ENCODE assay signal across 8 cellular contexts in genomic region chr1:231422798-231423309, GRCh38. TPM values are rescaled to one million over a fixed set of nuclear protein-coding genes. Genes with fewer than 3 reads are reported as not detected.
A peak's percentile ranks its signal among the peaks of the same experiment; 100 is the strongest.
DNase-seq lines count a peak whose midpoint lies in the region; ATAC-seq, FAIRE-seq and TF ChIP-seq lines count a peak whose summit lies in the region.

No MANE protein-coding gene starts in this region.

- H3K4me2 ChIP-seq in HepG2 (ENCODE audit: low read depth, low read length), result peak overlapping the region; percentile 78

- H3K4me3 Mint-ChIP-seq in activated CD4-positive, alpha-beta T cell treated with anti-CD3 and anti-CD28 coated beads, Interleukin-2, amount 10 ng/mL, durations not matched to agents 24 days and 14 days, result peak overlapping the region; percentile 88

- POLR2A ChIA-PET in HepG2 (lab: Yijun Ruan, JAX), result interaction anchor here (1.0 to 1.3 kb wide), 2 partner anchors 15 to 105 kb away, joined by 3 to 4 read pairs; partner anchors contain the start of gene TSNAX

- H3K4me1 Mint-ChIP-seq in activated CD4-positive, alpha-beta T cell treated with anti-CD3 and anti-CD28 coated beads, Interleukin-2, amount 10 ng/mL, durations not matched to agents 24 days and 14 days, result peaks cover 42% of the 10 kb centered on the region

- H3K4me1 ChIP-seq in adrenal gland (replicated peaks in 1 of 2) (peaks cover 25 to 39% of the 10 kb centered on the region in 2 donors), HepG2 (ENCODE audit: insufficient read depth, low read length) (peaks cover 21% of the 10 kb centered on the region), thymus (ENCODE audit: control insufficient read depth, insufficient read depth, low read length) (peaks cover 9% of the 10 kb centered on the region)

- TF ChIP-seq EP300 in HepG2 (IDR thresholded peaks at IDR 0.05; ENCODE audit: low read depth in 2 of 2, low read length in 2 of 2) (no peak), HepG2 (CRISPR knock-in tag; IDR thresholded peaks at IDR 0.05; ENCODE audit: borderline replicate concordance) (no peak)

- H3K27me3 ChIP-seq in adrenal gland (no peaks in the 10 kb centered on the region), HepG2 (ENCODE audit: control insufficient read depth in 1 of 2, insufficient read depth in 2 of 2, low read length in 2 of 2) (no peaks in the 10 kb centered on the region; a peak in 1 of 5 replicates), thymus (ENCODE audit: control insufficient read depth, insufficient read depth) (peaks cover 9% of the 10 kb centered on the region)

- peak overlapping the region in 4 of 5 donors; percentile 98 to 100 (median 100) for H3K27ac ChIP-seq in adrenal gland
- peak overlapping the region; percentile 99 for H3K27ac ChIP-seq in HepG2 (ENCODE audit: extremely low read length, insufficient read depth, low read length)
- peak overlapping the region; percentile 94 for H3K27ac ChIP-seq in thymus (ENCODE audit: low read depth)

- TF ChIP-seq CTCF in adrenal gland (IDR thresholded peaks at IDR 0.05) (no peak), HepG2 (CRISPR knock-in tag; IDR thresholded peaks at IDR 0.05) (no peak)

- WGBS in adrenal gland, 4 donors, result 20 to 27% (median 22%) methylated on average over 8 of the region's 8 CpGs
- 3% methylated on average over 8 of the region's 8 CpGs for WGBS in HepG2 (ENCODE audit: low lambda C conversion rate)
- 34% methylated on average over 8 of the region's 8 CpGs for WGBS in thymus

- peaks cover 17% of the 10 kb centered on the region for H3K36me3 Mint-ChIP-seq in activated CD4-positive, alpha-beta T cell treated with anti-CD3 and anti-CD28 coated beads, Interleukin-2, amount 10 ng/mL, durations not matched to agents 24 days and 14 days (ENCODE audit: low read depth)

- TF ChIP-seq POLR2A in adrenal gland (IDR thresholded peaks at IDR 0.05) (no peak), HepG2 (IDR thresholded peaks at IDR 0.05; ENCODE audit: insufficient read depth in 1 of 2, low read depth in 2 of 2, low read length in 2 of 2) (no peak)

- H3K9me3 Mint-ChIP-seq in activated CD4-positive, alpha-beta T cell treated with anti-CD3 and anti-CD28 coated beads, Interleukin-2, amount 10 ng/mL, durations not matched to agents 24 days and 14 days, result no peaks in the 10 kb centered on the region

- ATAC-seq in HepG2 (no peak), HG03571 (IDR thresholded peaks at IDR 0.05; ENCODE audit: unreplicated experiment) (no peak), GM19035 (IDR thresholded peaks at IDR 0.05; ENCODE audit: unreplicated experiment) (no peak)

- peaks cover 34% of the 10 kb centered on the region for H4K20me1 ChIP-seq in HepG2 (ENCODE audit: insufficient read depth, low read length)

- in situ Hi-C loops in HepG2 (cut with HindIII; ENCODE audit: extremely low pct_ligation_motif_present, low pct_unique_long_range_greater_than_20kb), result loop anchor here (10.0 kb wide), 1 partner anchor 112 kb away; no protein-coding TSS in a partner anchor

- H3K27ac Mint-ChIP-seq in activated CD4-positive, alpha-beta T cell treated with anti-CD3 and anti-CD28 coated beads, Interleukin-2, amount 10 ng/mL, durations not matched to agents 24 days and 14 days, result peak overlapping the region; percentile 95

- no peak for DNase-seq in activated CD4-positive, alpha-beta T cell treated with anti-CD3 and anti-CD28 coated beads, Interleukin-2, amount 10 ng/mL, durations not matched to agents 24 days and 14 days
- no peak for DNase-seq in activated CD4-positive, alpha-beta T cell treated with anti-CD3 and anti-CD28 coated beads for 4 hours
- no peak for DNase-seq in adrenal gland
- DNase-seq in HepG2 (ENCODE audit: low spot score), result no peak
- no peak for DNase-seq in cerebellar nuclear complex (lab: John Stamatoyannopoulos, UW)

- H3K79me2 ChIP-seq in HepG2 (ENCODE audit: insufficient read depth, low read length), result peaks cover 38% of the 10 kb centered on the region

- H3K27me3 Mint-ChIP-seq in activated CD4-positive, alpha-beta T cell treated with anti-CD3 and anti-CD28 coated beads, Interleukin-2, amount 10 ng/mL, durations not matched to agents 24 days and 14 days, result peaks cover 25% of the 10 kb centered on the region

- no peak for TF ChIP-seq RAD21 in HepG2 (CRISPR knock-in tag; IDR thresholded peaks at IDR 0.05)

- TSS peak; percentile 76 for BruUV-seq in HepG2 (replicated peaks; lab: Mats Ljungman, UMichigan)

- no peaks in the 10 kb centered on the region for H3K36me3 ChIP-seq in adrenal gland (replicated peaks in 1 of 2)
- no peaks in the 10 kb centered on the region for H3K36me3 ChIP-seq in HepG2 (replicated peaks in 1 of 2; ENCODE audit: control insufficient read depth in 1 of 2, insufficient read depth in 2 of 2, low read length in 2 of 2)
- no peaks in the 10 kb centered on the region for H3K36me3 ChIP-seq in thymus (ENCODE audit: control insufficient read depth, insufficient read depth)

- peak overlapping the region in 3 of 4 donors; percentile 70 to 95 (median 76) for H3K4me3 ChIP-seq in adrenal gland
- H3K4me3 ChIP-seq in HepG2 (replicated peaks in 1 of 3; ENCODE audit: insufficient read depth in 1 of 3, low read depth in 2 of 3, low read length in 3 of 3), result peak overlapping the region; percentile 89 to 100 (median 99)
- H3K4me3 ChIP-seq in thymus (ENCODE audit: low read length), result peak overlapping the region; percentile 83

- FAIRE-seq in HepG2 (lab: Jason Lieb, UNC), result no peak

- CTCF ChIA-PET in HepG2 (lab: Yijun Ruan, JAX; ENCODE audit: low intra/inter-chr PET ratio, low total read pairs), result no interaction called here

- peak overlapping the region; percentile 94 for H3K9ac ChIP-seq in HepG2 (ENCODE audit: insufficient read depth, low read depth, low read length)

- no peak overlapping the region for H2AFZ ChIP-seq in HepG2 (ENCODE audit: low read length)

- intact Hi-C loops in activated CD4-positive, alpha-beta T cell treated with anti-CD3 and anti-CD28 coated beads, Interleukin-2, amount 10 ng/mL, durations not matched to agents 24 days and 14 days (cut with micrococcal nuclease), result loop anchor here (1.0 to 5.0 kb wide), 8 partner anchors 38 to 556 kb away; partner anchors contain the start of genes C1orf198, SPRTN and TSNAX
- intact Hi-C loops in adrenal gland (cut with DNase I), result loop anchor here (5.0 to 10.0 kb wide), 3 partner anchors 58 to 112 kb away; no protein-coding TSS in a partner anchor
- intact Hi-C loops in HepG2 (cut with micrococcal nuclease; ENCODE audit: unreplicated experiment), result loop anchor here (1.0 to 5.0 kb wide), 2 partner anchors 105 to 129 kb away; partner anchors contain the start of gene TSNAX

- H3K9me3 ChIP-seq in adrenal gland (replicated peaks in 1 of 3), result no peaks in the 10 kb centered on the region
- no peaks in the 10 kb centered on the region for H3K9me3 ChIP-seq in HepG2 (ENCODE audit: low read length)
- no peaks in the 10 kb centered on the region for H3K9me3 ChIP-seq in thymus (ENCODE audit: control insufficient read depth)

TF ChIP-seq in HepG2, 621 proteins besides CTCF, POLR2A, EP300 and RAD21 (continues in another document):
- TF ChIP-seq SMAD3 (CRISPR knock-in tag; IDR thresholded peaks at IDR 0.05) (peak; percentile 3; the same call in 1 of the 2 replicates), FOXK1 (CRISPR knock-in tag; IDR thresholded peaks at IDR 0.05; ENCODE audit: borderline replicate concordance, low read depth) (peak; percentile 1; the same call in 1 of the 2 replicates), HMGXB4 (CRISPR knock-in tag; IDR thresholded peaks at IDR 0.05; ENCODE audit: borderline replicate concordance in 1 of 2, low read depth in 1 of 2) (0 out of 4 replicates have a peak, but pooled peaks of 1 of the 2 experiments have one; percentile 7), SMAD9 (CRISPR knock-in tag; IDR thresholded peaks at IDR 0.05) (no peak)

RNA-seq across cellular contexts. Expression of gene EGLN1, which starts 0.8 kb away (rescaled TPM):
- total RNA-seq in activated CD4-positive, alpha-beta T cell treated with anti-CD3 and anti-CD28 coated beads, Interleukin-2, amount 10 ng/mL, durations not matched to agents 24 days and 14 days, result 21.4 and 23.9 TPM in 2 replicates
- total RNA-seq in adrenal gland, result 10 to 100 TPM; 33.4 to 57.5 (median 49.2) TPM
- 10 to 100 TPM in 1 of 3 donors, 1 to 10 TPM in 2; 7.9 to 72.3 (median 8.8) TPM for polyA plus RNA-seq in adrenal gland
- 34.4 and 38.2 TPM in 2 replicates for total RNA-seq in HepG2 (2016; rRNA removed; fragmentation: Illumina TruSeq; extraction: Trizol)
- 5.4 and 8.9 TPM in 2 replicates for total RNA-seq in HepG2 (2016; cell fraction: cytosol; rRNA removed; fragmentation: Illumina TruSeq; extraction: Trizol; ENCODE audit: low read depth)
- 35.4 and 39.1 TPM in 2 replicates for total RNA-seq in HepG2 (2016; cell fraction: insoluble cytoplasmic fraction; rRNA removed; fragmentation: Illumina TruSeq; extraction: Trizol)
- 24.6 TPM in 2 replicates for total RNA-seq in HepG2 (2016; cell fraction: membrane; rRNA removed; fragmentation: Illumina TruSeq; extraction: Trizol)
- 18.5 and 19.0 TPM in 2 replicates for total RNA-seq in HepG2 (2016; cell fraction: nucleus; rRNA removed; fragmentation: Illumina TruSeq; extraction: Trizol)
- polyA plus RNA-seq in HepG2 (2011; rRNA removed), result 34.0 and 44.1 TPM in 2 replicates
- polyA plus RNA-seq in HepG2 (2011; cell fraction: cytosol; rRNA removed), result 14.2 and 22.5 TPM in 2 replicates
- 10.6 and 13.2 TPM in 2 replicates for polyA plus RNA-seq in HepG2 (2011; cell fraction: nucleus; rRNA removed)
- polyA plus RNA-seq in HepG2 (2012), result 42.4 and 51.8 TPM in 2 replicates
- polyA plus RNA-seq in HepG2 (2016; cell fraction: cytosol; fragmentation: Illumina TruSeq; extraction: Trizol; ENCODE audit: low read depth), result 3.9 and 5.0 TPM in 2 replicates
- 29.2 and 31.8 TPM in 2 replicates for polyA plus RNA-seq in HepG2 (2016; cell fraction: insoluble cytoplasmic fraction; fragmentation: Illumina TruSeq; extraction: Trizol; ENCODE audit: low read depth)
- 12.2 and 13.6 TPM in 2 replicates for polyA plus RNA-seq in HepG2 (2016; cell fraction: membrane; fragmentation: Illumina TruSeq; extraction: Trizol; ENCODE audit: low read depth)
- 14.1 and 15.7 TPM in 2 replicates for polyA plus RNA-seq in HepG2 (2016; cell fraction: nucleus; fragmentation: Illumina TruSeq; extraction: Trizol; ENCODE audit: insufficient read depth, low read depth)
- polyA minus RNA-seq in HepG2 (2011; rRNA and poly(A)+ RNA removed; ENCODE audit: low replicate concordance), result 10.6 and 21.6 TPM in 2 replicates
- polyA minus RNA-seq in HepG2 (2011; cell fraction: cytosol; rRNA and poly(A)+ RNA removed), result 37.5 and 53.9 TPM in 2 replicates
- 54.3 and 59.9 TPM in 2 replicates for polyA minus RNA-seq in HepG2 (2011; cell fraction: nucleus; rRNA and poly(A)+ RNA removed)
- polyA plus RNA-seq in thymus, result 12.4 TPM
